Comparison of ENCODE assay signal across 16 cellular contexts in genomic region chr21:17781524-17781923, GRCh38. TPM values are rescaled to one million over a fixed set of nuclear protein-coding genes. Genes with fewer than 3 reads are reported as not detected.
A peak's percentile ranks its signal among the peaks of the same experiment; 100 is the strongest.
DNase-seq lines count a peak whose midpoint lies in the region; FAIRE-seq and TF ChIP-seq lines count a peak whose summit lies in the region.
"Had no signal": no experiment of that assay in that cellular context is flagged by ENCODE, and none has a peak within 500 bp of the region (broad histone marks: within the 10 kb centered on the region; RNA-seq: fewer than 3 reads in every experiment).

No MANE protein-coding gene starts in this region.

- peaks cover 32% of the 10 kb centered on the region for H3K36me3 Mint-ChIP-seq in activated T-cell treated with anti-CD3 and anti-CD28 coated beads, Interleukin-2, amount 50 U/mL, for 24 hours (ENCODE audit: low read depth)
- H3K36me3 Mint-ChIP-seq in activated T-helper 2 cell treated with anti-CD3 and anti-CD28 coated beads, Interferon-gamma antibody, Interleukin-2, Interleukin-4, amounts not matched to agents 10 μg/mL and 5 μg/mL and 100 μg/mL, durations not matched to agents 14 hours and 24 hours and 36 hours (ENCODE audit: low read depth) = peaks cover 51% of the 10 kb centered on the region
- H3K36me3 Mint-ChIP-seq in neural progenitor cell = peaks cover 24% of the 10 kb centered on the region

- H3K36me3 ChIP-seq in KMS-11 (ENCODE audit: insufficient read depth) (no peaks in the 10 kb centered on the region), neural progenitor cell (peaks cover 7% of the 10 kb centered on the region)

- no peaks in the 10 kb centered on the region for H4K20me1 ChIP-seq in KMS-11 (ENCODE audit: insufficient read depth)
- no peaks in the 10 kb centered on the region for H4K20me1 ChIP-seq in neural progenitor cell (ENCODE audit: low read depth)

- peaks cover 3% of the 10 kb centered on the region for H3K9me3 Mint-ChIP-seq in activated T-cell treated with anti-CD3 and anti-CD28 coated beads, Interleukin-2, amount 50 U/mL, for 24 hours
- H3K9me3 Mint-ChIP-seq in activated T-helper 2 cell treated with anti-CD3 and anti-CD28 coated beads, Interferon-gamma antibody, Interleukin-2, Interleukin-4, amounts not matched to agents 10 μg/mL and 5 μg/mL and 100 μg/mL, durations not matched to agents 14 hours and 24 hours and 36 hours = peaks cover 7% of the 10 kb centered on the region
- H3K9me3 Mint-ChIP-seq in neural progenitor cell = no peaks in the 10 kb centered on the region

- H3F3A ChIP-seq in neural progenitor cell (ENCODE audit: low read depth) = peaks cover 10% of the 10 kb centered on the region

- no peaks in the 10 kb centered on the region for H3K27me3 ChIP-seq in KMS-11 (ENCODE audit: insufficient read depth, low read depth)
- H3K27me3 ChIP-seq in neural progenitor cell = no peaks in the 10 kb centered on the region
- H3K27me3 ChIP-seq: ascending aorta, hepatocyte had no signal

- no peak overlapping the region for H3K4me3 ChIP-seq in KMS-11 (IDR thresholded peaks at IDR 0.05; ENCODE audit: insufficient read depth, low read depth, low read length)
- H3K4me3 ChIP-seq in neural progenitor cell = no peak overlapping the region
- H3K4me3 ChIP-seq: ascending aorta, hepatocyte had no signal

- no peak for FAIRE-seq in frontal cortex (lab: Jason Lieb, UNC)
- FAIRE-seq: kidney had no signal

- H3K4me1 Mint-ChIP-seq in activated T-cell treated with anti-CD3 and anti-CD28 coated beads, Interleukin-2, amount 50 U/mL, for 24 hours (ENCODE audit: low read depth) = peaks cover 91% of the 10 kb centered on the region
- peaks cover 82% of the 10 kb centered on the region for H3K4me1 Mint-ChIP-seq in activated T-helper 2 cell treated with anti-CD3 and anti-CD28 coated beads, Interferon-gamma antibody, Interleukin-2, Interleukin-4, amounts not matched to agents 10 μg/mL and 5 μg/mL and 100 μg/mL, durations not matched to agents 14 hours and 24 hours and 36 hours (ENCODE audit: low read depth)
- H3K4me1 Mint-ChIP-seq in neural progenitor cell = no peaks in the 10 kb centered on the region

- H3K4me2 ChIP-seq in KMS-11 = peak overlapping the region; percentile 91
- H3K4me2 ChIP-seq in neural progenitor cell = no peak overlapping the region
- H3K4me2 ChIP-seq: hepatocyte had no signal

- intact Hi-C loops in activated T-helper 2 cell treated with anti-CD3 and anti-CD28 coated beads, Interferon-gamma antibody, Interleukin-2, Interleukin-4, amounts not matched to agents 10 μg/mL and 5 μg/mL and 100 μg/mL, durations not matched to agents 14 hours and 24 hours and 36 hours (cut with micrococcal nuclease) = loop anchor here (5.0 kb wide), 1 partner anchor 94 kb away; no protein-coding TSS in a partner anchor

- peak overlapping the region; percentile 81 for H3K27ac Mint-ChIP-seq in activated T-cell treated with anti-CD3 and anti-CD28 coated beads, Interleukin-2, amount 50 U/mL, for 24 hours
- H3K27ac Mint-ChIP-seq in activated T-helper 2 cell treated with anti-CD3 and anti-CD28 coated beads, Interferon-gamma antibody, Interleukin-2, Interleukin-4, amounts not matched to agents 10 μg/mL and 5 μg/mL and 100 μg/mL, durations not matched to agents 14 hours and 24 hours and 36 hours = peak overlapping the region; percentile 63
- no peak overlapping the region for H3K27ac Mint-ChIP-seq in neural progenitor cell

- H3K9ac ChIP-seq in KMS-11 (no peak overlapping the region), neural progenitor cell (no peak overlapping the region)

- no peaks in the 10 kb centered on the region for H3K79me2 ChIP-seq in KMS-11 (ENCODE audit: insufficient read depth, low read depth)
- H3K79me2 ChIP-seq in neural progenitor cell (ENCODE audit: low read depth) = no peaks in the 10 kb centered on the region
- H3K79me2 ChIP-seq: hepatocyte had no signal

- H2AFZ ChIP-seq in KMS-11 (ENCODE audit: low read depth) (no peak overlapping the region), neural progenitor cell (replicated peaks) (no peak overlapping the region)
- H2AFZ ChIP-seq: hepatocyte had no signal

- H3K27me3 Mint-ChIP-seq in activated T-cell treated with anti-CD3 and anti-CD28 coated beads, Interleukin-2, amount 50 U/mL, for 24 hours = no peaks in the 10 kb centered on the region
- H3K27me3 Mint-ChIP-seq in activated T-helper 2 cell treated with anti-CD3 and anti-CD28 coated beads, Interferon-gamma antibody, Interleukin-2, Interleukin-4, amounts not matched to agents 10 μg/mL and 5 μg/mL and 100 μg/mL, durations not matched to agents 14 hours and 24 hours and 36 hours (ENCODE audit: low read depth) = no peaks in the 10 kb centered on the region
- H3K27me3 Mint-ChIP-seq in neural progenitor cell (ENCODE audit: insufficient read depth, low read depth) = no peaks in the 10 kb centered on the region

- H3K27ac ChIP-seq in KMS-11 (peak overlapping the region; percentile 45; the same call in 1 of the 2 replicates), neural progenitor cell (peak overlapping the region; percentile 63)
- H3K27ac ChIP-seq: ascending aorta, hepatocyte had no signal

- TF ChIP-seq CTCF in KMS-11 (conservative IDR thresholded peaks at IDR 0.05; ENCODE audit: low read depth, low read length) (no peak), neural progenitor cell (IDR thresholded peaks at IDR 0.05) (no peak)

- H3K4me1 ChIP-seq in KMS-11 (ENCODE audit: low read depth, poor library complexity, severe bottlenecking) (peaks cover 99% of the 10 kb centered on the region), neural progenitor cell (peaks cover 6% of the 10 kb centered on the region)
- H3K4me1 ChIP-seq: ascending aorta had no signal

- DNase-seq in activated T-cell treated with anti-CD3 and anti-CD28 coated beads, Interleukin-2, amount 50 U/mL, for 24 hours = no peak
- DNase-seq in activated T-cell treated with anti-CD3 and anti-CD28 coated beads, Interleukin-2, amount 50 U/mL, for 48 hours = no peak
- no peak for DNase-seq in activated T-helper 2 cell treated with anti-CD3 and anti-CD28 coated beads, Interferon-gamma antibody, Interleukin-2, Interleukin-4, amounts not matched to agents 10 μg/mL and 5 μg/mL and 100 μg/mL, durations not matched to agents 14 hours and 24 hours and 36 hours (ENCODE audit: low spot score)
- DNase-seq in neural progenitor cell (ENCODE audit: low spot score) = no peak
- DNase-seq in NCI-H2196 (lab: John Stamatoyannopoulos, UW; ENCODE audit: unreplicated experiment) = no peak
- no peak for DNase-seq in SKM-1 (lab: John Stamatoyannopoulos, UW; ENCODE audit: unreplicated experiment)
- no peak for DNase-seq in frontal cortex (ENCODE audit: low spot score in 2 of 2)
- DNase-seq: ACHN; kidney; mesenchymal stem cell; NCI-H146; NCI-H345; stimulated activated CD4-positive, alpha-beta T cell treated with anti-CD3 and anti-CD28 coated beads, Interleukin-1b, Interleukin-23, amount 100 ng/mL, for 48 hours had no signal

- H3K9me3 ChIP-seq in neural progenitor cell (ENCODE audit: low read depth) = no peaks in the 10 kb centered on the region
- H3K9me3 ChIP-seq: ascending aorta had no signal

- peak overlapping the region; percentile 12 for H3K4me3 Mint-ChIP-seq in activated T-cell treated with anti-CD3 and anti-CD28 coated beads, Interleukin-2, amount 50 U/mL, for 24 hours
- H3K4me3 Mint-ChIP-seq in activated T-helper 2 cell treated with anti-CD3 and anti-CD28 coated beads, Interferon-gamma antibody, Interleukin-2, Interleukin-4, amounts not matched to agents 10 μg/mL and 5 μg/mL and 100 μg/mL, durations not matched to agents 14 hours and 24 hours and 36 hours (ENCODE audit: low read depth) = no peak overlapping the region
- no peak overlapping the region for H3K4me3 Mint-ChIP-seq in neural progenitor cell

RNA-seq across cellular contexts. Expression of gene C21orf91, which starts 37.6 kb away (rescaled TPM):
- 22.5 and 27.0 TPM in 2 replicates for total RNA-seq in activated T-helper 2 cell treated with anti-CD3 and anti-CD28 coated beads, Interferon-gamma antibody, Interleukin-2, Interleukin-4, amounts not matched to agents 10 μg/mL and 5 μg/mL and 100 μg/mL, durations not matched to agents 14 hours and 24 hours and 36 hours
- total RNA-seq in neural progenitor cell (ENCODE audit: low replicate concordance) = 34.3 and 59.9 TPM in 2 replicates
- 13.5 TPM for total RNA-seq in frontal cortex
